ENCODE assay signal across 8 cellular contexts in the genomic region with DNA sequence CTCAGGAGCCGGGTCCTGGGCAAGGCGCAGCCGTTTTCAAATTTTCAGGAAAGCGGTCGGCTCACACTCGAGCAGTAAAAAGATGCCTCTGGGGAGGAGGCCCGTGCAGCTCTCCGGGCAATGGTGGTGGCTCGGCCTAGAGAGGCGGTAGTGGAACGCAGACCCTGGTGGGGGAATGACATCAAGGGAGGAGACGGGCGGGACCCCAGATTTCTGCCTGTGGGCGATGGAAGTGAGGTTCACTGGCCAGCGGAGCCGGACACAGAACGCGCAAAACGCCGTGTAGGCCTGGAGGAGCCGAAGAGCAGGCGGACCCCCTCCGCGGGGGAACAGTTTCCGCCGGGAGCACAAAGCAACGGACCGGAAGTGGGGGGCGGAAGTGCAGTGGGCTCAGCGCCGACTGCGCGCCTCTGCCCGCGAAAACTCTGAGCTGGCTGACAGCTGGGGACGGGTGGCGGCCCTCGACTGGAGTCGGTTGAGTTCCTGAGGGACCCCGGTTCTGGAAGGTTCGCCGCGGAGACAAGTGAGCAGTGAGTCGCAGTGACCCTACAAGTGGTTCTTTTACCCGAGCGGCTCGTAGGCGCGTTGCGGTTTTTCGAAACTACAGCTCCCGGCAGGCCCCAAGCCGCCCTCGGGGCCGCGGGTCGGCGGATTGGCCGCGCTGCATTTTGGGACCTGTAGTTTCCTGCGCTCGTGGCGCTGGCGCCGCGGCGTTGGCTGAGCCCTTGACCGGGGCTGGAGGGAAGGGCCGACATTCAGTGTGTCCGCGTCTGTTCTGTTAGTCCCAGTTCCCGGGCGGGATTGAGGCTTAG. TPM values are rescaled to one million over a fixed set of nuclear protein-coding genes. Genes with fewer than 3 reads are reported as not detected.
DNase-seq lines count a peak whose midpoint lies in the region; ATAC-seq and TF ChIP-seq lines count a peak whose summit lies in the region.

Gene RTEL1, plus strand, starts transcription at position 376 of the 812 bp plus-strand sequence. CDS start 1,091 bp downstream, outside the sequence.

- no peaks in the 10 kb centered on the region for H3K9me3 ChIP-seq in adipocyte (ENCODE audit: control insufficient read depth, low read length)
- H3K9me3 ChIP-seq in transverse colon: no peaks in the 10 kb centered on the region

- 7% methylated on average over 55 of the region's 73 CpGs; no CpG with 5 or more reads in 1 of the 2 donors for WGBS in transverse colon (ENCODE audit: low coverage in 1 of 2), 2 donors

- DNase-seq in NCI-H1417 treated with DMSO at 0.1 percent for 48 hours (lab: John Stamatoyannopoulos, UW) (peak; percentile 76), T follicular helper cell (ENCODE audit: low read depth) (peak; percentile 76), adipocyte (ENCODE audit: low read depth) (peak; percentile 97), cardiac septum (ENCODE audit: low spot score) (peak; percentile 97), pons (ENCODE audit: low spot score) (peak; percentile 89), transverse colon (peak; percentile 93)

- peak within 1 kb of the TSS; percentile 82 to 91 (median 88) for H3K27ac ChIP-seq in transverse colon

- H3K27me3 ChIP-seq in adipocyte (replicated peaks; ENCODE audit: control insufficient read depth, insufficient read depth, low read length): peaks cover 5% of the 10 kb centered on the region
- peaks cover 13% of the 10 kb centered on the region for H3K27me3 ChIP-seq in transverse colon

- no peak for TF ChIP-seq EP300 in transverse colon (IDR thresholded peaks at IDR 0.05; ENCODE audit: low read depth)

- no peak for TF ChIP-seq CTCF in GM12875 (IDR thresholded peaks at IDR 0.05; ENCODE audit: borderline replicate concordance, insufficient read depth, low read depth, low read length)
- peak in 2 of 5 experiments; percentile 42 to 49 for TF ChIP-seq CTCF in transverse colon (IDR thresholded peaks at IDR 0.05)

- ATAC-seq in HG02763 (IDR thresholded peaks at IDR 0.05; ENCODE audit: unreplicated experiment): peak; percentile 82

- intact Hi-C loops in cardiac septum (cut with DNase I) (loop anchor here (1.0 to 2.0 kb wide), 2 partner anchors 32 to 51 kb away; partner anchors contain the start of gene ZGPAT), transverse colon (cut with DNase I; ENCODE audit: low total_unique reads) (no loop called here)

- TF ChIP-seq POLR2A in transverse colon (IDR thresholded peaks at IDR 0.05): peak; percentile 42

- H3K36me3 ChIP-seq in adipocyte (ENCODE audit: control insufficient read depth, insufficient read depth, low read length, severe bottlenecking): peaks cover 26% of the 10 kb centered on the region
- H3K36me3 ChIP-seq in transverse colon: no peaks in the 10 kb centered on the region

- H3K4me1 ChIP-seq in adipocyte (ENCODE audit: control insufficient read depth, insufficient read depth, low read length) (peaks cover 19% of the 10 kb centered on the region), transverse colon (peaks cover 11 to 31% (median 20%) of the 10 kb centered on the region in 4 donors)

- in situ Hi-C loops in transverse colon (cut with MboI; ENCODE audit: low pct_ligation_motif_present in 1 of 4, low pct_unique_long_range_greater_than_20kb in 1 of 4, low sequenced_read_pairs in 3 of 4): no loop called here

- H3K9ac ChIP-seq in adipocyte (ENCODE audit: low read length): peak within 1 kb of the TSS; percentile 95

- H3K4me3 ChIP-seq in GM12875 (ENCODE audit: low read depth, low read length): peak within 1 kb of the TSS; percentile 59
- peak within 1 kb of the TSS; percentile 94 for H3K4me3 ChIP-seq in adipocyte (ENCODE audit: low read length)
- peak within 1 kb of the TSS; percentile 58 to 88 (median 59) for H3K4me3 ChIP-seq in transverse colon

RNA-seq across cellular contexts. Expression of gene RTEL1, which starts in this region (rescaled TPM):
- total RNA-seq in cardiac septum (10.5 TPM), transverse colon (10 to 100 TPM; 18.8 to 84.9 (median 24.1) TPM)

Comparison
In these comparisons a context has a peak if more than half of its experiments do, and no peak if none do; other contexts are left out.
1. Peak in every context shown above with its lines: DNase-seq, ATAC-seq, H3K4me3 ChIP-seq and H3K27ac ChIP-seq.